ENCODE assay signal across 1 cellular context in the genomic region with DNA sequence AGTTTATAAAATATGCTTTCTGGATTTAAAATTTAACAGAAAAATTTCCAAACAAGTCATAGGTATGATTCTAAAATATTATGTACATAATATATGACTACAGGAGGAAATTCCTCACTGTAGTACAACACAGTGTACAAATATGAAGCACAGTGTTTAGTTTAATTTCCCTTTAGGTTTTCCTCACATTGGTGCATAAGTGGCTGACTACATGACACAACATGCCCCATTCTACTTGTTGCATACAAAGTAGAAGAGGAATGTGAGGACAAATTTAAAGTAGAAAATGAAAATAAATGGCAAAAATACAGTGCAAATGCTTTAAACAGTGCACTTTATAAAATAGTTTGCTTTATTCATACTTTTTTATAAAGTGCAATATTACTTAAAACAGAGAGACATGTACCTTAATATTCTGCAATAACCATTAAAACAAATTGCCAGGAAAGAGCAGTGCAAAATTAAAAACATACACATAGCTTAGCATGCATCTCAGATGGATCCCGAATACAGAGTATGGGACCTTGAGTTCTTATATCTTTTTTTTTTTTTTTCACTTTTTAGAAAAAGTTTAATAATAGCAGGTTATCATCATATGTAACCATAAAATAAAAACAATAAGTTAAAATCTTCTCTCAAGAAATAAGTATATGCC.
TF ChIP-seq lines count a peak whose summit lies in the region.

No MANE protein-coding gene starts in this region.

TF ChIP-seq in HCT116, 20 proteins besides CTCF, POLR2A, EP300 and RAD21 (continued from another document):
- TF ChIP-seq, protein P1, sequence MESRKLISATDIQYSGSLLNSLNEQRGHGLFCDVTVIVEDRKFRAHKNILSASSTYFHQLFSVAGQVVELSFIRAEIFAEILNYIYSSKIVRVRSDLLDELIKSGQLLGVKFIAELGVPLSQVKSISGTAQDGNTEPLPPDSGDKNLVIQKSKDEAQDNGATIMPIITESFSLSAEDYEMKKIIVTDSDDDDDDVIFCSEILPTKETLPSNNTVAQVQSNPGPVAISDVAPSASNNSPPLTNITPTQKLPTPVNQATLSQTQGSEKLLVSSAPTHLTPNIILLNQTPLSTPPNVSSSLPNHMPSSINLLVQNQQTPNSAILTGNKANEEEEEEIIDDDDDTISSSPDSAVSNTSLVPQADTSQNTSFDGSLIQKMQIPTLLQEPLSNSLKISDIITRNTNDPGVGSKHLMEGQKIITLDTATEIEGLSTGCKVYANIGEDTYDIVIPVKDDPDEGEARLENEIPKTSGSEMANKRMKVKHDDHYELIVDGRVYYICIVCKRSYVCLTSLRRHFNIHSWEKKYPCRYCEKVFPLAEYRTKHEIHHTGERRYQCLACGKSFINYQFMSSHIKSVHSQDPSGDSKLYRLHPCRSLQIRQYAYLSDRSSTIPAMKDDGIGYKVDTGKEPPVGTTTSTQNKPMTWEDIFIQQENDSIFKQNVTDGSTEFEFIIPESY (IDR thresholded peaks at IDR 0.05; ENCODE audit: extremely low read depth, insufficient replicate concordance, low read length), result no peak
- TF ChIP-seq YY1 (IDR thresholded peaks at IDR 0.05; ENCODE audit: extremely low read depth, insufficient replicate concordance, low read depth, low read length) (no peak), EZH2 (IDR thresholded peaks at IDR 0.05) (no peak), SIN3A (IDR thresholded peaks at IDR 0.05; ENCODE audit: low read depth) (no peak), CEBPB (IDR thresholded peaks at IDR 0.05; ENCODE audit: low read depth) (no peak), FOSL1 (IDR thresholded peaks at IDR 0.05; ENCODE audit: low read depth) (no peak), EGR1 (IDR thresholded peaks at IDR 0.05; ENCODE audit: low read depth) (no peak)
- TF ChIP-seq, protein P2, sequence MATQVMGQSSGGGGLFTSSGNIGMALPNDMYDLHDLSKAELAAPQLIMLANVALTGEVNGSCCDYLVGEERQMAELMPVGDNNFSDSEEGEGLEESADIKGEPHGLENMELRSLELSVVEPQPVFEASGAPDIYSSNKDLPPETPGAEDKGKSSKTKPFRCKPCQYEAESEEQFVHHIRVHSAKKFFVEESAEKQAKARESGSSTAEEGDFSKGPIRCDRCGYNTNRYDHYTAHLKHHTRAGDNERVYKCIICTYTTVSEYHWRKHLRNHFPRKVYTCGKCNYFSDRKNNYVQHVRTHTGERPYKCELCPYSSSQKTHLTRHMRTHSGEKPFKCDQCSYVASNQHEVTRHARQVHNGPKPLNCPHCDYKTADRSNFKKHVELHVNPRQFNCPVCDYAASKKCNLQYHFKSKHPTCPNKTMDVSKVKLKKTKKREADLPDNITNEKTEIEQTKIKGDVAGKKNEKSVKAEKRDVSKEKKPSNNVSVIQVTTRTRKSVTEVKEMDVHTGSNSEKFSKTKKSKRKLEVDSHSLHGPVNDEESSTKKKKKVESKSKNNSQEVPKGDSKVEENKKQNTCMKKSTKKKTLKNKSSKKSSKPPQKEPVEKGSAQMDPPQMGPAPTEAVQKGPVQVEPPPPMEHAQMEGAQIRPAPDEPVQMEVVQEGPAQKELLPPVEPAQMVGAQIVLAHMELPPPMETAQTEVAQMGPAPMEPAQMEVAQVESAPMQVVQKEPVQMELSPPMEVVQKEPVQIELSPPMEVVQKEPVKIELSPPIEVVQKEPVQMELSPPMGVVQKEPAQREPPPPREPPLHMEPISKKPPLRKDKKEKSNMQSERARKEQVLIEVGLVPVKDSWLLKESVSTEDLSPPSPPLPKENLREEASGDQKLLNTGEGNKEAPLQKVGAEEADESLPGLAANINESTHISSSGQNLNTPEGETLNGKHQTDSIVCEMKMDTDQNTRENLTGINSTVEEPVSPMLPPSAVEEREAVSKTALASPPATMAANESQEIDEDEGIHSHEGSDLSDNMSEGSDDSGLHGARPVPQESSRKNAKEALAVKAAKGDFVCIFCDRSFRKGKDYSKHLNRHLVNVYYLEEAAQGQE (IDR thresholded peaks at IDR 0.05; ENCODE audit: low read depth), result no peak
- TF ChIP-seq, protein P3, sequence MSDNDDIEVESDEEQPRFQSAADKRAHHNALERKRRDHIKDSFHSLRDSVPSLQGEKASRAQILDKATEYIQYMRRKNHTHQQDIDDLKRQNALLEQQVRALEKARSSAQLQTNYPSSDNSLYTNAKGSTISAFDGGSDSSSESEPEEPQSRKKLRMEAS (IDR thresholded peaks at IDR 0.05), result no peak
TF ChIP-seq in HCT116: peak in this region for 0.
